ENCODE assay signal across 1 cellular context in the genomic region with DNA sequence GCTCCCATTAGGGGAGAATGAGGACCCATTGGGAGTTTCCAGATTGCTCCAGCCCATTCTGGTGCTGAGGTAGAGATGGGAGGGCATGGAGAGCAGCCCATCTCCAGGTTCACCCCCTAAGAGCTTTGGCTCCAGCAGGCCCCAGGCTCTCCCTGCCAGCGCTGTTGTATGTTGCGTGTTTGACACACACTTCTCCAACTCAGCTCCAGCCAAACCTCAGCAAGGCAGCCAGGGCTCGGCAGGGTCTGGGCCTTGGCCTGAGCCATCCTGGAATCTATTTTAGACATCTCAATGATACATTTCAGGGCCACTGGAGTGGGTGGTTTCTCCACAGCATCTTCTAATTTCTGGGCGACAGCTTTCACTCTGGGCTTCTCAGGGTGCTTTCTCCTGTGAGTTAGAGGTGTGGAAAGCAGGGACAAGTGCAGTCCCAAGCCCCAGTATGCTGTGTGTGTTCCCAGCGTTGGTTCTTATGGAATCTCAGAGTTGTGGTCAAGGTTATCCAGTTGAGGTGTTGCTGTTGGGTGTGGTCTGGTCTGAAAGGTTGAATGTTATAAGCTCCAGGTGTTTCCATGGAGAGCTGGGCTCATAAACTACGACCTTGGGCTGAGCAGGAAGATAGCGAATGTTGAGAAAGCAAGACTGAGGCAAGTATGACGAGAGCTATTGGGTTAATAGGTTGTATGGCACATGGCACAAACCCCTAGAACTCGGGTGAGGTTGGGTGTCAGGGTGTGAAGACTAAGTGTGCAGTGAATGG.
TF ChIP-seq lines count a peak whose summit lies in the region.

No MANE protein-coding gene starts in this region.

TF ChIP-seq in IMR-90, 13 proteins besides CTCF, POLR2A, EP300 and RAD21:
- no peak for TF ChIP-seq NFE2L2 (IDR thresholded peaks at IDR 0.05; ENCODE audit: low read depth, low read length)
- no peak for TF ChIP-seq MAFK (IDR thresholded peaks at IDR 0.05; ENCODE audit: low read depth, low read length)
- TF ChIP-seq CEBPB (IDR thresholded peaks at IDR 0.05; ENCODE audit: low read depth, low read length) = no peak
- no peak for TF ChIP-seq FOS (IDR thresholded peaks at IDR 0.05; ENCODE audit: low read depth, low read length)
- TF ChIP-seq SMC3 (IDR thresholded peaks at IDR 0.05; ENCODE audit: low read depth, low read length) = no peak
- TF ChIP-seq CHD1 (IDR thresholded peaks at IDR 0.05; ENCODE audit: low read depth, low read length) = no peak
- TF ChIP-seq, protein P1, sequence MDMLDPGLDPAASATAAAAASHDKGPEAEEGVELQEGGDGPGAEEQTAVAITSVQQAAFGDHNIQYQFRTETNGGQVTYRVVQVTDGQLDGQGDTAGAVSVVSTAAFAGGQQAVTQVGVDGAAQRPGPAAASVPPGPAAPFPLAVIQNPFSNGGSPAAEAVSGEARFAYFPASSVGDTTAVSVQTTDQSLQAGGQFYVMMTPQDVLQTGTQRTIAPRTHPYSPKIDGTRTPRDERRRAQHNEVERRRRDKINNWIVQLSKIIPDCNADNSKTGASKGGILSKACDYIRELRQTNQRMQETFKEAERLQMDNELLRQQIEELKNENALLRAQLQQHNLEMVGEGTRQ (IDR thresholded peaks at IDR 0.05; ENCODE audit: low read depth, low read length) = no peak
- TF ChIP-seq ELK1 (IDR thresholded peaks at IDR 0.05; ENCODE audit: borderline replicate concordance, low read depth, low read length) = no peak
- no peak for TF ChIP-seq MXI1 (IDR thresholded peaks at IDR 0.05; ENCODE audit: borderline replicate concordance, low read depth, low read length)
- TF ChIP-seq RFX5 (IDR thresholded peaks at IDR 0.05; ENCODE audit: low read depth, low read length) = no peak
- no peak for TF ChIP-seq MAZ (IDR thresholded peaks at IDR 0.05; ENCODE audit: borderline replicate concordance, low read depth, low read length)
- no peak for TF ChIP-seq RCOR1 (IDR thresholded peaks at IDR 0.05; ENCODE audit: insufficient replicate concordance, low read length)
- no peak for TF ChIP-seq BHLHE40 (IDR thresholded peaks at IDR 0.05; ENCODE audit: low read depth, low read length)
